In the genomic region with DNA sequence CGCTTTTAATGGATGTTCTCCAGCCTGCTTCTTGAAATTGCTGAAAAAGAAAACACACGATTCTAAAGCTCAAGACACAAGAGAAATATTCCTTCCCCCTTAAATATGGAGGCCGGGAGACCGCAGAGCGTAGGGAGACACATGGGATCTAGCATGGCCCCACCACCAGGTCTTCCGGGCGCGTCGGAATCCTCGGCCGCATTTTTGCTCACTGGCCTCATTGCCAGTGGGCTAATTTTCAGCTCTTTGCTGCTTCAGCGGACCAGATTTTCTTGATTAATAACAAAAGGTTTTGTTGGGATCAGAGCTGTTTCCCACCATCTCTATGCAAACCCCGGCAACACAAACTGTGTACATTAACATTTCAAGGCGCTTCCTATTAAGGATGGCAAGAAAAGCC, we compare ENCODE assay signal across 1 cellular context.
TF ChIP-seq lines count a peak whose summit lies in the region.

No MANE protein-coding gene starts in this region.

TF ChIP-seq in H1, 55 proteins besides CTCF, POLR2A, EP300 and RAD21:
- TF ChIP-seq YY1 (IDR thresholded peaks at IDR 0.05; ENCODE audit: low read depth, low read length) = no peak
- no peak for TF ChIP-seq RNF2 (IDR thresholded peaks at IDR 0.05; ENCODE audit: borderline replicate concordance, low read depth, low read length, missing control alignments, poor library complexity, severe bottlenecking)
- no peak for TF ChIP-seq CHD2 (IDR thresholded peaks at IDR 0.05; ENCODE audit: low read length)
- no peak for TF ChIP-seq BRCA1 (IDR thresholded peaks at IDR 0.05; ENCODE audit: low read depth, low read length)
- no peak for TF ChIP-seq KDM4A (IDR thresholded peaks at IDR 0.05; ENCODE audit: low read depth, low read length, severe bottlenecking)
TF ChIP-seq in H1: peak in this region for 0.
